ENCODE assay signal across 25 cellular contexts in genomic region chr16:59690216-59690615, GRCh38.
"Had no signal": no experiment of that assay in that cellular context is flagged by ENCODE, and none has a peak within 500 bp of the region (broad histone marks: within the 10 kb centered on the region; RNA-seq: fewer than 3 reads in every experiment).

No MANE protein-coding gene starts in this region.

- H3K9me3 ChIP-seq: lower lobe of right lung, ovary, suprapubic skin, thyroid gland had no signal

- H2AFZ ChIP-seq: hepatocyte, neural progenitor cell had no signal

- H3K4me2 ChIP-seq: hepatocyte, neural progenitor cell, smooth muscle cell had no signal

- H3K27me3 Mint-ChIP-seq: memory B cell; natural killer cell treated with Interleukin-12 subunit alpha and Interleukin-12 subunit beta and Interleukin-15 and Interleukin-18, amount 100 ng/mL, for 72 hours; progenitor cell of endocrine pancreas; type B pancreatic cell had no signal

- H3K27me3 ChIP-seq: foreskin keratinocyte, hepatocyte, neural progenitor cell, ovary, suprapubic skin, thyroid gland had no signal

- H3K4me3 Mint-ChIP-seq: endodermal cell; memory B cell; mesothelial cell of epicardium; natural killer cell treated with Interleukin-12 subunit alpha and Interleukin-12 subunit beta and Interleukin-15 and Interleukin-18, amount 100 ng/mL, for 72 hours; neural progenitor cell; stimulated activated effector memory CD8-positive, alpha-beta T cell treated with anti-CD3 and anti-CD28 coated beads, Interleukin-12 subunit alpha, Interleukin-12 subunit beta, amount 100 ng/mL, for 72 hours; type B pancreatic cell had no signal

- DNase-seq: effector CD4-positive, alpha-beta T cell; endodermal cell; erythroblast; foreskin keratinocyte; head of caudate nucleus; kidney; left cardiac atrium; left ventricle myocardium inferior; lower lobe of right lung; nucleus accumbens; ovary; right cardiac atrium; stimulated activated CD4-positive, alpha-beta T cell treated with anti-CD3 and anti-CD28 coated beads, Interleukin-2, amount 100 ng/mL, for 48 hours; stimulated activated naive CD8-positive, alpha-beta T cell treated with anti-CD3 and anti-CD28 coated beads, Interleukin-15, Interleukin-2, amounts not matched to agents 100 U/mL and 50 U/mL, for 24 hours; thyroid gland had no signal

- H3K4me1 ChIP-seq: foreskin keratinocyte, left ventricle myocardium inferior, lower lobe of right lung, suprapubic skin, thyroid gland had no signal

- H3K9ac ChIP-seq: neural progenitor cell had no signal

- H3K79me2 ChIP-seq: hepatocyte had no signal

- H3K36me3 Mint-ChIP-seq: memory B cell; mesothelial cell of epicardium; neural progenitor cell; stimulated activated effector memory CD8-positive, alpha-beta T cell treated with anti-CD3 and anti-CD28 coated beads, Interleukin-12 subunit alpha, Interleukin-12 subunit beta, amount 100 ng/mL, for 72 hours; type B pancreatic cell had no signal

- H3K4me1 Mint-ChIP-seq: memory B cell; mesothelial cell of epicardium; stimulated activated effector memory CD8-positive, alpha-beta T cell treated with anti-CD3 and anti-CD28 coated beads, Interleukin-12 subunit alpha, Interleukin-12 subunit beta, amount 100 ng/mL, for 72 hours had no signal

- H3K27ac Mint-ChIP-seq: endodermal cell; memory B cell; mesothelial cell of epicardium; natural killer cell treated with Interleukin-12 subunit alpha and Interleukin-12 subunit beta and Interleukin-15 and Interleukin-18, amount 100 ng/mL, for 72 hours; neural progenitor cell; progenitor cell of endocrine pancreas; stimulated activated effector memory CD8-positive, alpha-beta T cell treated with anti-CD3 and anti-CD28 coated beads, Interleukin-12 subunit alpha, Interleukin-12 subunit beta, amount 100 ng/mL, for 72 hours; type B pancreatic cell had no signal

- H3K27ac ChIP-seq: foreskin keratinocyte, hepatocyte, left ventricle myocardium inferior, lower lobe of right lung, neural progenitor cell, ovary, suprapubic skin, thyroid gland had no signal
